12 cellular contexts compared by ENCODE assay signal in the genomic region with DNA sequence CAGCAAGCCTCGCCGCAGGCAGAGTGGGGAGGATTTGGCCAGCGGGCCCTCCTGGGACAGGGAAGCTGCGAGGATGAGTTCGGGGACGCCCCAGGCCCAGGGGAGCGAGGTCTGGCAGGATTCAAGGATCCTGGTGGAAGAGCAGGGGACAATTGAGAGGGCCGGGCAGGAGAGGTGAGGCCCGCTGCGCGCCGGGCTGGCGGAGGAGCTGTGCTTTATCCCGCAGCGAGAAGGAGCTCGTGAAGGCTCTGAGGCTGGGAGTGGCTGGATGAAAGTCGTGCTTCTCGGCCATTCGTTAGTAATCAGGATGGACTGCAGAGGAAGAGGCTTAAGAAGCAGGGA. TPM values are rescaled to one million over a fixed set of nuclear protein-coding genes. Genes with fewer than 3 reads are reported as not detected.
A peak's percentile ranks its signal among the peaks of the same experiment; 100 is the strongest.
DNase-seq lines count a peak whose midpoint lies in the region; ATAC-seq and TF ChIP-seq lines count a peak whose summit lies in the region.
"Had no signal": no experiment of that assay in that cellular context is flagged by ENCODE, and none has a peak within 500 bp of the region (broad histone marks: within the 10 kb centered on the region; RNA-seq: fewer than 3 reads in every experiment).

No MANE protein-coding gene starts in this region.

- H3K79me2 ChIP-seq in OCI-LY3 (ENCODE audit: low read length): no peaks in the 10 kb centered on the region

- no peaks in the 10 kb centered on the region for H3K9me3 ChIP-seq in OCI-LY3 (ENCODE audit: insufficient read depth, low read length)

- peaks cover 3% of the 10 kb centered on the region for H3K27me3 Mint-ChIP-seq in T-helper 2 cell treated with Interferon-gamma antibody and Interleukin-4, amounts not matched to agents 5 μg/mL and 100 μg/mL, for 36 hours (ENCODE audit: low read depth)
- H3K27me3 Mint-ChIP-seq in dendritic cell treated with granulocyte-macrophage colony-stimulating factor and Interleukin-4, amounts not matched to agents 40 ng/mL and 50 ng/mL, for 4 days: peaks cover 7% of the 10 kb centered on the region

- no peaks in the 10 kb centered on the region for H4K20me1 ChIP-seq in OCI-LY3 (ENCODE audit: insufficient read depth, low read length)

- no peak overlapping the region for H3K27ac ChIP-seq in OCI-LY3 (ENCODE audit: low read length)

- peaks cover 8% of the 10 kb centered on the region; the same call in 1 of the 2 replicates for H3K4me1 ChIP-seq in OCI-LY3 (ENCODE audit: low read length)

- no peak for DNase-seq in T-helper 2 cell treated with Interferon-gamma antibody and Interleukin-4, amounts not matched to agents 5 μg/mL and 100 μg/mL, for 36 hours (ENCODE audit: low spot score)
- no peak for DNase-seq in T-helper 2 cell
- peak; percentile 63 for DNase-seq in sciatic nerve (ENCODE audit: low spot score)
- DNase-seq in mesenteric fat pad (ENCODE audit: low spot score): no peak
- no peak for DNase-seq in ACHN
- DNase-seq in stimulated activated CD4-positive, alpha-beta T cell treated with anti-CD3 and anti-CD28 coated beads, Interleukin-12 subunit alpha, Interleukin-12 subunit beta, amount 100 ng/mL, for 4 hours: no peak
- DNase-seq: central memory CD4-positive, alpha-beta T cell had no signal

- peak overlapping the region; percentile 81 for H3K4me2 ChIP-seq in OCI-LY3 (ENCODE audit: low read length)

- no peaks in the 10 kb centered on the region for H3K9me3 Mint-ChIP-seq in T-helper 2 cell treated with Interferon-gamma antibody and Interleukin-4, amounts not matched to agents 5 μg/mL and 100 μg/mL, for 36 hours
- H3K9me3 Mint-ChIP-seq in dendritic cell treated with granulocyte-macrophage colony-stimulating factor and Interleukin-4, amounts not matched to agents 40 ng/mL and 50 ng/mL, for 4 days: no peaks in the 10 kb centered on the region

- intact Hi-C loops in dendritic cell treated with granulocyte-macrophage colony-stimulating factor and Interleukin-4, amounts not matched to agents 40 ng/mL and 50 ng/mL, for 4 days (cut with micrococcal nuclease): no loop called here
- intact Hi-C loops in sciatic nerve (cut with DNase I): no loop called here

- peak overlapping the region; percentile 99 for H2AFZ ChIP-seq in OCI-LY3 (ENCODE audit: low read depth, low read length)

- H3K27ac Mint-ChIP-seq in T-helper 2 cell treated with Interferon-gamma antibody and Interleukin-4, amounts not matched to agents 5 μg/mL and 100 μg/mL, for 36 hours: peak overlapping the region; percentile 63
- H3K27ac Mint-ChIP-seq in dendritic cell treated with granulocyte-macrophage colony-stimulating factor and Interleukin-4, amounts not matched to agents 40 ng/mL and 50 ng/mL, for 4 days: peak overlapping the region; percentile 84

- ATAC-seq in sciatic nerve: peak; percentile 37
- ATAC-seq: left lobe of liver had no signal

- no peaks in the 10 kb centered on the region for H3K27me3 ChIP-seq in OCI-LY3 (ENCODE audit: low read depth, low read length)

- peaks cover 13% of the 10 kb centered on the region for H3K4me1 Mint-ChIP-seq in T-helper 2 cell treated with Interferon-gamma antibody and Interleukin-4, amounts not matched to agents 5 μg/mL and 100 μg/mL, for 36 hours (ENCODE audit: low read depth)
- peaks cover 43% of the 10 kb centered on the region for H3K4me1 Mint-ChIP-seq in dendritic cell treated with granulocyte-macrophage colony-stimulating factor and Interleukin-4, amounts not matched to agents 40 ng/mL and 50 ng/mL, for 4 days (ENCODE audit: low read depth)

- H3K4me3 ChIP-seq in OCI-LY3 (ENCODE audit: low read length): peak overlapping the region; percentile 81

- no peak for TF ChIP-seq CTCF in OCI-LY3 (IDR thresholded peaks at IDR 0.05; ENCODE audit: low read depth, low read length)

- H3K36me3 Mint-ChIP-seq in T-helper 2 cell treated with Interferon-gamma antibody and Interleukin-4, amounts not matched to agents 5 μg/mL and 100 μg/mL, for 36 hours (ENCODE audit: low read depth): no peaks in the 10 kb centered on the region
- no peaks in the 10 kb centered on the region for H3K36me3 Mint-ChIP-seq in dendritic cell treated with granulocyte-macrophage colony-stimulating factor and Interleukin-4, amounts not matched to agents 40 ng/mL and 50 ng/mL, for 4 days (ENCODE audit: low read depth)

- in situ Hi-C loops in ACHN (cut with HindIII; ENCODE audit: low pct_ligation_motif_present, low pct_unique_long_range_greater_than_20kb, low sequenced_read_pairs): no loop called here

- no peak overlapping the region for H3K9ac ChIP-seq in OCI-LY3 (ENCODE audit: low read length)

- H3K4me3 Mint-ChIP-seq in T-helper 2 cell treated with Interferon-gamma antibody and Interleukin-4, amounts not matched to agents 5 μg/mL and 100 μg/mL, for 36 hours: no peak overlapping the region
- H3K4me3 Mint-ChIP-seq in dendritic cell treated with granulocyte-macrophage colony-stimulating factor and Interleukin-4, amounts not matched to agents 40 ng/mL and 50 ng/mL, for 4 days: peak overlapping the region; percentile 56

- H3K36me3 ChIP-seq in OCI-LY3 (replicated peaks; ENCODE audit: low read depth, low read length): no peaks in the 10 kb centered on the region

RNA-seq across cellular contexts. Expression of a gene that starts 3.6 kb away (rescaled TPM):
- 0.58 TPM for total RNA-seq in sciatic nerve
- 1.3 TPM for total RNA-seq in mesenteric fat pad
- total RNA-seq: frontal cortex, Right ventricle myocardium superior had no signal

RNA-seq across cellular contexts. Expression of a gene that starts 8.7 kb away (rescaled TPM):
- not detected for total RNA-seq in sciatic nerve
- total RNA-seq in mesenteric fat pad: 2.8 TPM
- total RNA-seq: frontal cortex, Right ventricle myocardium superior had no signal
